ENCODE assay signal across 23 cellular contexts in genomic region chr7:128122577-128123290, GRCh38.
DNase-seq lines count a peak whose midpoint lies in the region; ATAC-seq and TF ChIP-seq lines count a peak whose summit lies in the region.
"Had no signal": no experiment of that assay in that cellular context is flagged by ENCODE, and none has a peak within 500 bp of the region (broad histone marks: within the 10 kb centered on the region; RNA-seq: fewer than 3 reads in every experiment).

No MANE protein-coding gene starts in this region.

- H3K27ac ChIP-seq in mammary epithelial cell (ENCODE audit: insufficient read depth, low read depth, low read length) (no peak overlapping the region), left lung (peak overlapping the region in 1 of 2 donors; percentile 13)

- peak; percentile 72 for DNase-seq in MCF 10A (ENCODE audit: unreplicated experiment)
- DNase-seq in mammary epithelial cell, result no peak
- DNase-seq in SKM-1 (lab: John Stamatoyannopoulos, UW; ENCODE audit: unreplicated experiment), result peak; percentile 19
- DNase-seq in left lung, result no peak
- DNase-seq in stimulated activated CD4-positive, alpha-beta T cell treated with anti-CD3 and anti-CD28 coated beads, Interleukin-1b, Interleukin-23, amount 100 ng/mL, for 48 hours, result no peak
- no peak for DNase-seq in NCI-H226
- DNase-seq: activated CD4-positive, alpha-beta T cell treated with anti-CD3 and anti-CD28 coated beads for 48 hours; activated naive CD4-positive, alpha-beta T cell treated with anti-CD3 and anti-CD28 coated beads, Interleukin-2, amount 50 U/mL, for 16 hours; CD4-positive, alpha-beta memory T cell; dorsolateral prefrontal cortex; EL; HCEC 1CT; natural killer cell; NCI-H1930; NCI-H524 treated with DMSO at 0.1 percent for 48 hours; PC-3; stimulated activated naive CD8-positive, alpha-beta T cell treated with anti-CD3 and anti-CD28 coated beads, Interleukin-15, Interleukin-2, amounts not matched to agents 100 U/mL and 50 U/mL, for 24 hours had no signal

- BruUV-seq in MCF 10A (replicated peaks; lab: Mats Ljungman, UMichigan), result no TSS peak
- no TSS peak for BruUV-seq in mammary epithelial cell (replicated peaks; lab: Mats Ljungman, UMichigan)

- no peaks in the 10 kb centered on the region for H4K20me1 ChIP-seq in mammary epithelial cell (ENCODE audit: insufficient read depth, low read length)

- no peaks in the 10 kb centered on the region for H3K9me3 ChIP-seq in mammary epithelial cell (replicated peaks; ENCODE audit: insufficient read depth, low read length)
- no peaks in the 10 kb centered on the region for H3K9me3 ChIP-seq in left lung
- H3K9me3 ChIP-seq: SK-N-SH, upper lobe of left lung had no signal

- no peaks in the 10 kb centered on the region for H3K79me2 ChIP-seq in mammary epithelial cell (ENCODE audit: insufficient read depth, low read length)

- H3K4me3 ChIP-seq in mammary epithelial cell (replicated peaks in 1 of 3; ENCODE audit: insufficient read depth in 1 of 3, low read depth in 2 of 3, low read length in 3 of 3) (no peak overlapping the region), left lung (no peak overlapping the region)

- no peak overlapping the region for H3K4me3 Mint-ChIP-seq in MCF 10A (ENCODE audit: unreplicated experiment)
- H3K4me3 Mint-ChIP-seq: CD4-positive, alpha-beta memory T cell; memory B cell; natural killer cell had no signal

- CTCF ChIA-PET in MCF 10A (lab: Yijun Ruan, JAX) (interaction anchor here (2.5 to 3.8 kb wide), 2 partner anchors 13 to 86 kb away, joined by 10 to 24 read pairs; no protein-coding TSS in a partner anchor), mammary epithelial cell (lab: Charles Lee; ENCODE audit: low non-redundant PET) (no interaction called here)

- ATAC-seq in left lung, result peak; percentile 56
- ATAC-seq in GM21423 (IDR thresholded peaks at IDR 0.05; ENCODE audit: unreplicated experiment), result no peak
- no peak for ATAC-seq in GM18520 (IDR thresholded peaks at IDR 0.05; ENCODE audit: unreplicated experiment)
- ATAC-seq: PC-3; stimulated activated naive CD8-positive, alpha-beta T cell treated with anti-CD3 and anti-CD28 coated beads, Interleukin-15, Interleukin-2, amounts not matched to agents 100 U/mL and 50 U/mL, for 24 hours had no signal

- POLR2A ChIA-PET in MCF 10A (lab: Yijun Ruan, JAX), result no interaction called here

- 91% methylated on average over 11 of the region's 12 CpGs for WGBS in mammary epithelial cell (ENCODE audit: low coverage, missing lambda C conversion rate)

- TF ChIP-seq CTCF in MCF 10A (IDR thresholded peaks at IDR 0.05; ENCODE audit: unreplicated experiment) (no peak), mammary epithelial cell (conservative IDR thresholded peaks at IDR 0.05 in 1 of 2, IDR thresholded peaks at IDR 0.05 in 1 of 2; ENCODE audit: extremely low read depth in 1 of 2, insufficient read depth in 1 of 2, low read depth in 1 of 2, low read length in 2 of 2) (no peak), left lung (IDR thresholded peaks at IDR 0.05) (no peak)

- intact Hi-C loops in MCF 10A (cut with micrococcal nuclease) (no loop called here), mammary epithelial cell (cut with micrococcal nuclease) (no loop called here), left lung (cut with DNase I) (no loop called here)

- peaks cover 8% of the 10 kb centered on the region for H3K4me1 Mint-ChIP-seq in MCF 10A (ENCODE audit: insufficient read depth, unreplicated experiment)

- H3K4me2 ChIP-seq in mammary epithelial cell (ENCODE audit: insufficient read depth, low read depth, low read length), result no peak overlapping the region
- H3K4me2 ChIP-seq: SK-N-SH had no signal

- dilution Hi-C loops in mammary epithelial cell (cut with HindIII; ENCODE audit: low sequenced_read_pairs), result no loop called here

- no peaks in the 10 kb centered on the region for H3K9me3 Mint-ChIP-seq in MCF 10A (ENCODE audit: unreplicated experiment)
- H3K9me3 Mint-ChIP-seq: memory B cell, natural killer cell had no signal

- H3K9ac ChIP-seq in mammary epithelial cell (ENCODE audit: insufficient read depth, low read length), result no peak overlapping the region
- H3K9ac ChIP-seq: SK-N-SH had no signal

- H3K27ac Mint-ChIP-seq in MCF 10A (ENCODE audit: low read depth, unreplicated experiment), result no peak overlapping the region
- H3K27ac Mint-ChIP-seq: CD4-positive, alpha-beta memory T cell; memory B cell; natural killer cell had no signal

- in situ Hi-C loops in mammary epithelial cell (cut with MboI; ENCODE audit: low sequenced_read_pairs in 2 of 2), result no loop called here

- H3K36me3 Mint-ChIP-seq in MCF 10A (ENCODE audit: insufficient read depth, unreplicated experiment), result no peaks in the 10 kb centered on the region
- H3K36me3 Mint-ChIP-seq: brain; CD4-positive, alpha-beta memory T cell; memory B cell; natural killer cell had no signal

- no peaks in the 10 kb centered on the region for H3K36me3 ChIP-seq in mammary epithelial cell (ENCODE audit: insufficient read depth, low read length)
- no peaks in the 10 kb centered on the region for H3K36me3 ChIP-seq in left lung
- H3K36me3 ChIP-seq: upper lobe of left lung had no signal

- H2AFZ ChIP-seq in mammary epithelial cell (ENCODE audit: low read depth, low read length), result no peak overlapping the region

- no peaks in the 10 kb centered on the region for H3K27me3 Mint-ChIP-seq in MCF 10A (ENCODE audit: insufficient read depth, unreplicated experiment)
- H3K27me3 Mint-ChIP-seq: CD4-positive, alpha-beta memory T cell had no signal

- peaks cover 2% of the 10 kb centered on the region for H3K27me3 ChIP-seq in mammary epithelial cell (ENCODE audit: insufficient read depth, low read length)
- H3K27me3 ChIP-seq in left lung, result no peaks in the 10 kb centered on the region
- H3K27me3 ChIP-seq: dorsolateral prefrontal cortex, upper lobe of left lung had no signal

- H3K4me1 ChIP-seq in mammary epithelial cell (ENCODE audit: insufficient read depth, low read length), result no peaks in the 10 kb centered on the region
- H3K4me1 ChIP-seq in left lung, result peaks cover 0 to 22% of the 10 kb centered on the region in 2 donors

Comparison
In these comparisons a context has a peak if more than half of its experiments do, and no peak if none do; other contexts are left out.
1. DNase-seq: peak in MCF 10A (single experiment) and SKM-1 (single experiment); none in mammary epithelial cell (single experiment), left lung (0 of 2), stimulated activated CD4-positive, alpha-beta T cell treated with anti-CD3 and anti-CD28 coated beads, Interleukin-1b, Interleukin-23, amount 100 ng/mL, for 48 hours (single experiment) and NCI-H226 (single experiment).